ENCODE assay signal across 10 cellular contexts in genomic region chr10:13865758-13866491, GRCh38.
DNase-seq lines count a peak whose midpoint lies in the region; TF ChIP-seq lines count a peak whose summit lies in the region.
"Had no signal": no experiment of that assay in that cellular context is flagged by ENCODE, and none has a peak within 500 bp of the region (broad histone marks: within the 10 kb centered on the region; RNA-seq: fewer than 3 reads in every experiment).

No MANE protein-coding gene starts in this region.

- TF ChIP-seq CTCF in SK-N-SH (IDR thresholded peaks at IDR 0.05) (no peak), fibroblast of the aortic adventitia (IDR thresholded peaks at IDR 0.05; ENCODE audit: insufficient read depth, low read length) (no peak), osteoblast (IDR thresholded peaks at IDR 0.05; ENCODE audit: extremely low read depth, low read depth, low read length) (no peak)

- 51% methylated on average over 11 of the region's 12 CpGs for WGBS in SK-N-SH (ENCODE audit: low lambda C conversion rate)

- H3K27me3 ChIP-seq in SK-N-SH (ENCODE audit: insufficient read depth) (no peaks in the 10 kb centered on the region), osteoblast (ENCODE audit: insufficient read depth, low read length) (no peaks in the 10 kb centered on the region)

- H3K4me3 ChIP-seq in SK-N-SH (ENCODE audit: low read depth in 2 of 2, low read length in 1 of 2) (peak overlapping the region in 1 of 2 experiments; percentile 11; a peak in 1 of 4 replicates), fibroblast of the aortic adventitia (ENCODE audit: low read depth, low read length) (peak overlapping the region; percentile 3), osteoblast (ENCODE audit: insufficient read depth, low read length) (peak overlapping the region; percentile 29)

- DNase-seq in GM04504 (ENCODE audit: low read depth) (peak; percentile 18), SK-N-SH (no peak), fibroblast of the aortic adventitia (ENCODE audit: low read depth) (peak; percentile 67), osteoblast (ENCODE audit: insufficient read length, low spot score, missing footprints) (peak; percentile 86), NCI-H187 treated with DMSO at 0.1 percent for 48 hours (lab: John Stamatoyannopoulos, UW) (no peak), NCI-H2029 treated with DMSO at 0.1 percent for 48 hours (lab: John Stamatoyannopoulos, UW) (no peak), DMS153 treated with DMSO at 0.1 percent for 48 hours (lab: John Stamatoyannopoulos, UW; ENCODE audit: unreplicated experiment) (no peak)
- DNase-seq in activated CD4-positive, CD25-positive, alpha-beta regulatory T cell (lab: John Stamatoyannopoulos, UW): no peak
- DNase-seq: activated CD4-positive, alpha-beta memory T cell treated with anti-CD3 and anti-CD28 coated beads, Interleukin-2, amount 10 ng/mL, durations not matched to agents 7 days and 5 days; amniotic stem cell had no signal

- CTCF ChIA-PET in SK-N-SH (lab: Yijun Ruan, JAX): no interaction called here

- peaks cover 15% of the 10 kb centered on the region for H3F3A ChIP-seq in SK-N-SH (replicated peaks; ENCODE audit: insufficient read depth)

- H3K4me2 ChIP-seq in SK-N-SH: peak overlapping the region; percentile 40
- peak overlapping the region; percentile 75 for H3K4me2 ChIP-seq in osteoblast (ENCODE audit: insufficient read depth, low read length)

- no peaks in the 10 kb centered on the region for H3K9me2 ChIP-seq in SK-N-SH

- H3K4me1 ChIP-seq in SK-N-SH (ENCODE audit: control insufficient read depth in 1 of 2, insufficient read depth in 2 of 2, low read depth in 1 of 2, low read length in 1 of 2) (peaks cover 7 to 17% of the 10 kb centered on the region in 2 experiments; a peak in 2 of 4 replicates), osteoblast (ENCODE audit: insufficient read depth, low read length) (peaks cover 16% of the 10 kb centered on the region)

- TF ChIP-seq EP300 in SK-N-SH (IDR thresholded peaks at IDR 0.05; ENCODE audit: borderline replicate concordance in 1 of 2, low read depth in 1 of 2, low read length in 1 of 2): peak in 1 of 2 experiments; percentile 77; a peak in 1 of 4 replicates

- H4K20me1 ChIP-seq in SK-N-SH (ENCODE audit: insufficient read depth) (peaks cover 7% of the 10 kb centered on the region; the same call in 1 of the 2 replicates), osteoblast (ENCODE audit: insufficient read depth, low read length) (no peaks in the 10 kb centered on the region)

- H3K9ac ChIP-seq in SK-N-SH: peak overlapping the region; percentile 18; the same call in 1 of the 2 replicates

- H3K36me3 ChIP-seq in SK-N-SH (replicated peaks in 1 of 2; ENCODE audit: control insufficient read depth in 1 of 2, insufficient read depth in 2 of 2, low read length in 1 of 2): peaks cover 0 to 19% of the 10 kb centered on the region in 2 experiments
- H3K36me3 ChIP-seq in osteoblast (ENCODE audit: insufficient read depth, low read length): peaks cover 7% of the 10 kb centered on the region

- H3K79me2 ChIP-seq in SK-N-SH (ENCODE audit: insufficient read depth) (peaks cover 96% of the 10 kb centered on the region), osteoblast (ENCODE audit: insufficient read depth, low read length) (peaks cover 81% of the 10 kb centered on the region)

- H3K27ac ChIP-seq in SK-N-SH (ENCODE audit: low read depth in 2 of 2, low read length in 1 of 2) (peak overlapping the region; percentile 24 to 81), osteoblast (ENCODE audit: low read depth, low read length) (peak overlapping the region; percentile 78)

- H3K9me3 ChIP-seq in SK-N-SH (no peaks in the 10 kb centered on the region), osteoblast (ENCODE audit: low read depth, low read length) (no peaks in the 10 kb centered on the region)

- no peak overlapping the region for H2AFZ ChIP-seq in SK-N-SH (ENCODE audit: low read depth)
- H2AFZ ChIP-seq in osteoblast (ENCODE audit: low read length): peak overlapping the region; percentile 81

- no peak for TF ChIP-seq RAD21 in SK-N-SH (IDR thresholded peaks at IDR 0.05; ENCODE audit: low read length)

- POLR2A ChIA-PET in SK-N-SH (lab: Yijun Ruan, JAX): no interaction called here

TF ChIP-seq in SK-N-SH, 30 proteins besides CTCF, POLR2A, EP300 and RAD21:
- TF ChIP-seq POLR2AphosphoS5 (IDR thresholded peaks at IDR 0.05; ENCODE audit: low read depth, low read length) (no peak), FOSL2 (IDR thresholded peaks at IDR 0.05; ENCODE audit: borderline replicate concordance, low read depth) (peak; percentile 61; the same call in 1 of the 2 replicates), NFIC (IDR thresholded peaks at IDR 0.05; ENCODE audit: borderline replicate concordance) (peak; percentile 45; the same call in 1 of the 2 replicates), RXRA (IDR thresholded peaks at IDR 0.05; ENCODE audit: borderline replicate concordance, low read depth) (peak; percentile 78; the same call in 1 of the 2 replicates), TCF12 (IDR thresholded peaks at IDR 0.05) (peak; percentile 69), NRF1 (IDR thresholded peaks at IDR 0.05; ENCODE audit: low read depth, low read length) (no peak), TEAD4 (IDR thresholded peaks at IDR 0.05; ENCODE audit: borderline replicate concordance, insufficient read depth) (peak; percentile 80), JUND (IDR thresholded peaks at IDR 0.05) (peak; percentile 62)
- TF ChIP-seq, protein P1, sequence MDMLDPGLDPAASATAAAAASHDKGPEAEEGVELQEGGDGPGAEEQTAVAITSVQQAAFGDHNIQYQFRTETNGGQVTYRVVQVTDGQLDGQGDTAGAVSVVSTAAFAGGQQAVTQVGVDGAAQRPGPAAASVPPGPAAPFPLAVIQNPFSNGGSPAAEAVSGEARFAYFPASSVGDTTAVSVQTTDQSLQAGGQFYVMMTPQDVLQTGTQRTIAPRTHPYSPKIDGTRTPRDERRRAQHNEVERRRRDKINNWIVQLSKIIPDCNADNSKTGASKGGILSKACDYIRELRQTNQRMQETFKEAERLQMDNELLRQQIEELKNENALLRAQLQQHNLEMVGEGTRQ (IDR thresholded peaks at IDR 0.05; ENCODE audit: borderline replicate concordance, low read depth, low read length): no peak
- TF ChIP-seq, protein P2, sequence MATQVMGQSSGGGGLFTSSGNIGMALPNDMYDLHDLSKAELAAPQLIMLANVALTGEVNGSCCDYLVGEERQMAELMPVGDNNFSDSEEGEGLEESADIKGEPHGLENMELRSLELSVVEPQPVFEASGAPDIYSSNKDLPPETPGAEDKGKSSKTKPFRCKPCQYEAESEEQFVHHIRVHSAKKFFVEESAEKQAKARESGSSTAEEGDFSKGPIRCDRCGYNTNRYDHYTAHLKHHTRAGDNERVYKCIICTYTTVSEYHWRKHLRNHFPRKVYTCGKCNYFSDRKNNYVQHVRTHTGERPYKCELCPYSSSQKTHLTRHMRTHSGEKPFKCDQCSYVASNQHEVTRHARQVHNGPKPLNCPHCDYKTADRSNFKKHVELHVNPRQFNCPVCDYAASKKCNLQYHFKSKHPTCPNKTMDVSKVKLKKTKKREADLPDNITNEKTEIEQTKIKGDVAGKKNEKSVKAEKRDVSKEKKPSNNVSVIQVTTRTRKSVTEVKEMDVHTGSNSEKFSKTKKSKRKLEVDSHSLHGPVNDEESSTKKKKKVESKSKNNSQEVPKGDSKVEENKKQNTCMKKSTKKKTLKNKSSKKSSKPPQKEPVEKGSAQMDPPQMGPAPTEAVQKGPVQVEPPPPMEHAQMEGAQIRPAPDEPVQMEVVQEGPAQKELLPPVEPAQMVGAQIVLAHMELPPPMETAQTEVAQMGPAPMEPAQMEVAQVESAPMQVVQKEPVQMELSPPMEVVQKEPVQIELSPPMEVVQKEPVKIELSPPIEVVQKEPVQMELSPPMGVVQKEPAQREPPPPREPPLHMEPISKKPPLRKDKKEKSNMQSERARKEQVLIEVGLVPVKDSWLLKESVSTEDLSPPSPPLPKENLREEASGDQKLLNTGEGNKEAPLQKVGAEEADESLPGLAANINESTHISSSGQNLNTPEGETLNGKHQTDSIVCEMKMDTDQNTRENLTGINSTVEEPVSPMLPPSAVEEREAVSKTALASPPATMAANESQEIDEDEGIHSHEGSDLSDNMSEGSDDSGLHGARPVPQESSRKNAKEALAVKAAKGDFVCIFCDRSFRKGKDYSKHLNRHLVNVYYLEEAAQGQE (IDR thresholded peaks at IDR 0.05; ENCODE audit: low read depth, low read length): 0 out of 2 replicates have a peak, but pooled peaks have one; percentile 52
- TF ChIP-seq, protein P3, sequence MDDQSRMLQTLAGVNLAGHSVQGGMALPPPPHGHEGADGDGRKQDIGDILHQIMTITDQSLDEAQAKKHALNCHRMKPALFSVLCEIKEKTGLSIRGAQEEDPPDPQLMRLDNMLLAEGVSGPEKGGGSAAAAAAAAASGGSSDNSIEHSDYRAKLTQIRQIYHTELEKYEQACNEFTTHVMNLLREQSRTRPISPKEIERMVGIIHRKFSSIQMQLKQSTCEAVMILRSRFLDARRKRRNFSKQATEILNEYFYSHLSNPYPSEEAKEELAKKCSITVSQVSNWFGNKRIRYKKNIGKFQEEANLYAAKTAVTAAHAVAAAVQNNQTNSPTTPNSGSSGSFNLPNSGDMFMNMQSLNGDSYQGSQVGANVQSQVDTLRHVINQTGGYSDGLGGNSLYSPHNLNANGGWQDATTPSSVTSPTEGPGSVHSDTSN (IDR thresholded peaks at IDR 0.05): peak; percentile 38; the same call in 1 of the 2 replicates

Comparison
In these comparisons a context has a peak if more than half of its experiments do, and no peak if none do; other contexts are left out.
1. DNase-seq: peak in GM04504 (single experiment), fibroblast of the aortic adventitia (single experiment) and osteoblast (single experiment); none in SK-N-SH (single experiment), NCI-H187 treated with DMSO at 0.1 percent for 48 hours (single experiment), NCI-H2029 treated with DMSO at 0.1 percent for 48 hours (single experiment), activated CD4-positive, CD25-positive, alpha-beta regulatory T cell (0 of 4) and DMS153 treated with DMSO at 0.1 percent for 48 hours (single experiment).